Comparison of ENCODE assay signal across 8 cellular contexts in genomic region chr11:65857500-65858353, GRCh38. TPM values are rescaled to one million over a fixed set of nuclear protein-coding genes. Genes with fewer than 3 reads are reported as not detected.
A peak's percentile ranks its signal among the peaks of the same experiment; 100 is the strongest.
DNase-seq lines count a peak whose midpoint lies in the region; ATAC-seq, FAIRE-seq and TF ChIP-seq lines count a peak whose summit lies in the region.

Gene CFL1 (minus strand): TSS chr11:65858180. CDS start chr11:65858099, 81 bp downstream.

- H3K9ac ChIP-seq in kidney (ENCODE audit: low read length in 2 of 2): peak within 1 kb of the TSS; percentile 85 to 86

- H3K27ac ChIP-seq in AG04450 (ENCODE audit: low read depth, low read length) (peak within 1 kb of the TSS; percentile 99), kidney (ENCODE audit: low read depth in 2 of 2, low read length in 2 of 2) (peak within 1 kb of the TSS; percentile 98 to 100)

- no peaks in the 10 kb centered on the region for H3K27me3 ChIP-seq in AG04450 (ENCODE audit: control insufficient read depth, insufficient read depth, low read length)

- H3K36me3 ChIP-seq in kidney (ENCODE audit: control insufficient read depth in 1 of 2, insufficient read depth in 2 of 2, low read length in 2 of 2): peaks cover 23 to 26% of the 10 kb centered on the region in 2 donors

- H3K9me3 ChIP-seq in AG04450 (ENCODE audit: control insufficient read depth, insufficient read depth, low read length) (no peaks in the 10 kb centered on the region; the same call in 1 of the 2 replicates), kidney (ENCODE audit: control insufficient read depth in 1 of 2, low read length in 2 of 2) (no peaks in the 10 kb centered on the region)

- H3K4me3 ChIP-seq in AG04450 (ENCODE audit: low read depth, low read length) (peak within 1 kb of the TSS; percentile 93), kidney (ENCODE audit: low read length in 2 of 2) (peak within 1 kb of the TSS; percentile 77 to 96)

- intact Hi-C loops in kidney (cut with DNase I): no loop called here

- ATAC-seq in GM18909 (IDR thresholded peaks at IDR 0.05; ENCODE audit: poor library complexity, unreplicated experiment) (peak; percentile 50), HG03175 (IDR thresholded peaks at IDR 0.05; ENCODE audit: unreplicated experiment) (peak; percentile 44)

- no peak for FAIRE-seq in kidney (lab: Jason Lieb, UNC)

- DNase-seq in AG04450 (ENCODE audit: low read depth, low spot score) (peak; percentile 96), NCI-H446 treated with DMSO at 0.1 percent for 48 hours (lab: John Stamatoyannopoulos, UW) (peak; percentile 98), cerebellar cortex (ENCODE audit: low spot score) (peak; percentile 97), kidney (peak; percentile 100)
- peak; percentile 95 for DNase-seq in activated CD4-positive, CD25-positive, alpha-beta regulatory T cell treated with anti-CD3 and anti-CD28 coated beads, Interleukin-2, amount 50 U/mL, for 72 hours
- peak; percentile 93 to 96 for DNase-seq in stimulated activated CD4-positive, alpha-beta T cell treated with anti-CD3 and anti-CD28 coated beads, Interleukin-15, amount 100 ng/mL, for 1 hour (ENCODE audit: low read depth in 1 of 2, low spot score in 1 of 2)

- CTCF ChIA-PET in AG04450 (lab: Charles Lee): interaction anchor here (0.6 to 2.7 kb wide), 2 partner anchors 30 to 31 kb away, joined by 3 to 39 read pairs; partner anchors contain the start of genes CCDC85B and FIBP

- TF ChIP-seq CTCF in AG04450 (IDR thresholded peaks at IDR 0.05; ENCODE audit: low read depth, low read length) (no peak), kidney (IDR thresholded peaks at IDR 0.05; ENCODE audit: borderline replicate concordance, extremely low read depth, insufficient read depth) (no peak)

- H3K4me1 ChIP-seq in kidney (ENCODE audit: control insufficient read depth in 1 of 2, insufficient read depth in 1 of 2, low read depth in 1 of 2, low read length in 2 of 2): peaks cover 27 to 31% of the 10 kb centered on the region in 2 donors

- POLR2A ChIA-PET in AG04450 (lab: Yijun Ruan, JAX): interaction anchor here (0.6 to 2.9 kb wide), 26 partner anchors 8 to 724 kb away, joined by 3 to 65 read pairs (median 4); partner anchors contain the start of genes BANF1, CCDC85B, EFEMP2 and EIF1AD

RNA-seq across cellular contexts. Expression of gene CFL1, which starts in this region (rescaled TPM):
- polyA plus RNA-seq in AG04450 (2011; rRNA removed) (1,553 and 1,822 TPM in 2 replicates), kidney (ENCODE audit: insufficient read depth, low read depth, low replicate concordance) (846 TPM)
- 2,126 and 2,698 TPM in 2 replicates for polyA minus RNA-seq in AG04450 (2011; rRNA and poly(A)+ RNA removed)
- 705 TPM for total RNA-seq in kidney

Comparison
In these comparisons a context has a peak if more than half of its experiments do, and no peak if none do; other contexts are left out.
1. Peak in every context shown above with its lines: DNase-seq, ATAC-seq, H3K4me3 ChIP-seq and H3K27ac ChIP-seq.